In genomic region chr4:65724973-65725372, GRCh38 we compare ENCODE assay signal across 19 cellular contexts. TPM values are rescaled to one million over a fixed set of nuclear protein-coding genes. Genes with fewer than 3 reads are reported as not detected.
DNase-seq lines count a peak whose midpoint lies in the region; ATAC-seq lines count a peak whose summit lies in the region.
"Had no signal": no experiment of that assay in that cellular context is flagged by ENCODE, and none has a peak within 500 bp of the region (broad histone marks: within the 10 kb centered on the region; RNA-seq: fewer than 3 reads in every experiment).

No MANE protein-coding gene starts in this region.

- H3K79me1 ChIP-seq in mesendoderm (ENCODE audit: low read length), result no peaks in the 10 kb centered on the region

- no peak overlapping the region for H3K4ac ChIP-seq in mesendoderm (ENCODE audit: low read depth, low read length)

- intact Hi-C loops in aorta (cut with DNase I), result no loop called here

- H3K23ac ChIP-seq in mesendoderm (ENCODE audit: low read length), result no peak overlapping the region

- H3K27me3 ChIP-seq in NT2/D1 (ENCODE audit: insufficient read depth, insufficient read length) (no peaks in the 10 kb centered on the region), mesendoderm (ENCODE audit: insufficient read depth, low read length, poor library complexity) (no peaks in the 10 kb centered on the region), aorta (ENCODE audit: control insufficient read depth in 1 of 2, insufficient read depth in 2 of 2, low read length in 1 of 2) (no peaks in the 10 kb centered on the region)

- DNase-seq in ELF-1 (ENCODE audit: low read depth, low spot score), result peak; percentile 2
- peak; percentile 1 for DNase-seq in NT2/D1 (ENCODE audit: low read depth, low spot score)
- DNase-seq in mesendoderm, result peak; percentile 3
- no peak for DNase-seq in aorta
- no peak for DNase-seq in foreskin melanocyte
- no peak for DNase-seq in stimulated activated CD4-positive, alpha-beta T cell treated with anti-CD3 and anti-CD28 coated beads, Interleukin-1b, Interleukin-23, amount 100 ng/mL, for 48 hours
- no peak for DNase-seq in activated naive CD8-positive, alpha-beta T cell treated with anti-CD3 and anti-CD28 coated beads, Interleukin-2, amount 50 U/mL, for 24 hours
- DNase-seq: 8988T; ACHN; C1 segment of cervical spinal cord; Calu3; CD4-positive, alpha-beta memory T cell; COR-L47; DMS53; DMS79 treated with DMSO at 0.1 percent for 48 hours; GM23248; H7; HCEC 1CT had no signal

- no CpG with 5 or more reads among the region's 5 CpGs for WGBS in mesendoderm (ENCODE audit: extremely low coverage, insufficient coverage, low lambda C conversion rate)
- WGBS in aorta, 2 donors, result 74 to 76% methylated on average over 5 of the region's 5 CpGs

- no peaks in the 10 kb centered on the region for H3K4me1 Mint-ChIP-seq in activated naive CD8-positive, alpha-beta T cell treated with anti-CD3 and anti-CD28 coated beads, Interleukin-2, amount 50 U/mL, for 24 hours
- H3K4me1 Mint-ChIP-seq: CD4-positive, alpha-beta memory T cell had no signal

- H3K4me3 ChIP-seq in NT2/D1 (ENCODE audit: insufficient read length, low read depth) (no peak overlapping the region), mesendoderm (ENCODE audit: low read length) (no peak overlapping the region), aorta (ENCODE audit: low read length in 2 of 2) (no peak overlapping the region)
- H3K4me3 ChIP-seq: A549, GM23248 had no signal

- no peak overlapping the region for H2BK120ac ChIP-seq in mesendoderm (ENCODE audit: low read depth, low read length)

- H2BK5ac ChIP-seq in mesendoderm (ENCODE audit: low read length), result no peak overlapping the region

- no peak overlapping the region for H3K27ac ChIP-seq in mesendoderm (ENCODE audit: low read depth, low read length)
- no peak overlapping the region for H3K27ac ChIP-seq in aorta (ENCODE audit: low read depth in 1 of 2, low read length in 2 of 2)
- H3K27ac ChIP-seq: A549, GM23248 had no signal

- no peaks in the 10 kb centered on the region for H3K36me3 Mint-ChIP-seq in activated naive CD8-positive, alpha-beta T cell treated with anti-CD3 and anti-CD28 coated beads, Interleukin-2, amount 50 U/mL, for 24 hours (ENCODE audit: low read depth)
- H3K36me3 Mint-ChIP-seq: CD4-positive, alpha-beta memory T cell had no signal

- H2BK15ac ChIP-seq in mesendoderm (replicated peaks; ENCODE audit: low read depth), result no peak overlapping the region

- ATAC-seq in aorta (ENCODE audit: low FRiP score), result peak; percentile 44
- no peak for ATAC-seq in activated naive CD8-positive, alpha-beta T cell treated with anti-CD3 and anti-CD28 coated beads, Interleukin-2, amount 50 U/mL, for 24 hours
- ATAC-seq: A549 had no signal

- H3K36me3 ChIP-seq in NT2/D1 (ENCODE audit: insufficient read depth, insufficient read length, low read length) (no peaks in the 10 kb centered on the region), mesendoderm (ENCODE audit: control insufficient read depth, insufficient read depth, low read length) (no peaks in the 10 kb centered on the region), aorta (ENCODE audit: control insufficient read depth in 1 of 2, insufficient read depth in 2 of 2, low read length in 1 of 2) (no peaks in the 10 kb centered on the region)

- H3K27me3 Mint-ChIP-seq in activated naive CD8-positive, alpha-beta T cell treated with anti-CD3 and anti-CD28 coated beads, Interleukin-2, amount 50 U/mL, for 24 hours, result no peaks in the 10 kb centered on the region
- H3K27me3 Mint-ChIP-seq: CD4-positive, alpha-beta memory T cell had no signal

- H3K9me3 Mint-ChIP-seq in activated naive CD8-positive, alpha-beta T cell treated with anti-CD3 and anti-CD28 coated beads, Interleukin-2, amount 50 U/mL, for 24 hours, result peaks cover 11% of the 10 kb centered on the region

- no peaks in the 10 kb centered on the region for H3K79me2 ChIP-seq in mesendoderm (ENCODE audit: control insufficient read depth, insufficient read depth, low read length)

- H3K9me3 ChIP-seq in NT2/D1 (ENCODE audit: insufficient read depth, low read length), result no peaks in the 10 kb centered on the region
- H3K9me3 ChIP-seq in aorta (ENCODE audit: control insufficient read depth, low read length), result no peaks in the 10 kb centered on the region
- H3K9me3 ChIP-seq: A549 had no signal

- no peak overlapping the region for H4K8ac ChIP-seq in mesendoderm (ENCODE audit: low read depth, low read length)

- H3K27ac Mint-ChIP-seq in activated naive CD8-positive, alpha-beta T cell treated with anti-CD3 and anti-CD28 coated beads, Interleukin-2, amount 50 U/mL, for 24 hours, result no peak overlapping the region
- H3K27ac Mint-ChIP-seq: CD4-positive, alpha-beta memory T cell had no signal

- no peak overlapping the region for H3K56ac ChIP-seq in mesendoderm (ENCODE audit: low read length)

- no peak overlapping the region for H4K5ac ChIP-seq in mesendoderm (ENCODE audit: low read length)

- no peak overlapping the region for H3K18ac ChIP-seq in mesendoderm (ENCODE audit: low read length)

- no peak overlapping the region for H3K4me3 Mint-ChIP-seq in activated naive CD8-positive, alpha-beta T cell treated with anti-CD3 and anti-CD28 coated beads, Interleukin-2, amount 50 U/mL, for 24 hours
- H3K4me3 Mint-ChIP-seq: CD4-positive, alpha-beta memory T cell had no signal

- H3K4me1 ChIP-seq in NT2/D1 (ENCODE audit: insufficient read depth, insufficient read length) (no peaks in the 10 kb centered on the region), mesendoderm (ENCODE audit: control insufficient read depth, low read depth, low read length) (no peaks in the 10 kb centered on the region), aorta (ENCODE audit: control insufficient read depth in 1 of 2, insufficient read depth in 2 of 2, low read length in 2 of 2) (no peaks in the 10 kb centered on the region)
- H3K4me1 ChIP-seq: A549 had no signal

- H3K4me2 ChIP-seq in mesendoderm (ENCODE audit: low read length), result no peak overlapping the region
- H3K4me2 ChIP-seq: A549 had no signal

- H3K9ac ChIP-seq in NT2/D1 (ENCODE audit: insufficient read length, low read depth), result no peak overlapping the region
- no peak overlapping the region for H3K9ac ChIP-seq in mesendoderm (ENCODE audit: low read length)
- H3K9ac ChIP-seq: GM23248 had no signal

- no peak overlapping the region for H2AK5ac ChIP-seq in mesendoderm (ENCODE audit: low read length)

RNA-seq across cellular contexts. Expression of gene EPHA5, which starts 54.7 kb away (rescaled TPM):
- 0.03 TPM for polyA plus RNA-seq in mesendoderm (2013, experiment 1 of 2)
- 0.01 TPM for polyA plus RNA-seq in mesendoderm (2013, experiment 2 of 2)
- total RNA-seq in aorta, result under 1 TPM; 0.10 to 0.39 TPM
- polyA plus RNA-seq in aorta, result not detected
- total RNA-seq: Calu3; CD4-positive, alpha-beta memory T cell; GM23248 had no signal
- polyA plus RNA-seq: CD4-positive, alpha-beta memory T cell; GM23248 had no signal

Comparison
In these comparisons a context has a peak if more than half of its experiments do, and no peak if none do; other contexts are left out.
1. DNase-seq: peak in ELF-1 (single experiment), NT2/D1 (single experiment) and mesendoderm (single experiment); none in aorta (0 of 2), foreskin melanocyte (single experiment), stimulated activated CD4-positive, alpha-beta T cell treated with anti-CD3 and anti-CD28 coated beads, Interleukin-1b, Interleukin-23, amount 100 ng/mL, for 48 hours (single experiment) and activated naive CD8-positive, alpha-beta T cell treated with anti-CD3 and anti-CD28 coated beads, Interleukin-2, amount 50 U/mL, for 24 hours (single experiment).